1 cellular context compared by ENCODE assay signal in the genomic region with DNA sequence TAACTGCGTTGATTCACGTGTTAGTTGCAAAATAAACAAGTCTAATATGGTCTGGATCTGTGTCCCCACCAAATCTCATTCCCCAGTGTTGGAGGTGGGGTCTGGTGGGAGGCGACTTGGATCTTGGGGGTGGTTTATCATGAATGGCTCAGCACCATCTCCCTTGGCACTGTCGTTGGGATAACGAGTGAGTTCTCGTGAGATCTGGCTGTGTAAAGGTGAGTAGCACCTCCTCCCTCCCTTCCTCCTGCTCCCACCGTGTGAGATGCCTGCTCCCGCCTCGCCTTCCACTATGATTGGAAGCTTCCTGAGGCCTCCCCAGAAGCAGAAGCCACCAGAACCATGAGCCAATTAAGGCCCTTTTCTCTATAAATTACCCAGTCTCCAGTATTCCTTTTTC.
TF ChIP-seq lines count a peak whose summit lies in the region.

No MANE protein-coding gene starts in this region.

TF ChIP-seq in HepG2, 621 proteins besides CTCF, POLR2A, EP300 and RAD21:
- TF ChIP-seq ARHGAP35 (CRISPR knock-in tag; IDR thresholded peaks at IDR 0.05; ENCODE audit: borderline replicate concordance) = no peak
- no peak for TF ChIP-seq NR2C2 (CRISPR knock-in tag; IDR thresholded peaks at IDR 0.05; ENCODE audit: borderline replicate concordance)
- TF ChIP-seq, protein P1, sequence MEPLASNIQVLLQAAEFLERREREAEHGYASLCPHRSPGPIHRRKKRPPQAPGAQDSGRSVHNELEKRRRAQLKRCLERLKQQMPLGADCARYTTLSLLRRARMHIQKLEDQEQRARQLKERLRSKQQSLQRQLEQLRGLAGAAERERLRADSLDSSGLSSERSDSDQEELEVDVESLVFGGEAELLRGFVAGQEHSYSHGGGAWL (CRISPR knock-in tag; IDR thresholded peaks at IDR 0.05) = no peak
- TF ChIP-seq FOXJ3 (CRISPR knock-in tag; IDR thresholded peaks at IDR 0.05; ENCODE audit: borderline replicate concordance) = no peak
- TF ChIP-seq ZNF709 (CRISPR knock-in tag; IDR thresholded peaks at IDR 0.05) = no peak
- TF ChIP-seq ZNF772 (CRISPR knock-in tag; IDR thresholded peaks at IDR 0.05) = no peak
- TF ChIP-seq GRHL1 (CRISPR knock-in tag; conservative IDR thresholded peaks at IDR 0.05) = no peak
- no peak for TF ChIP-seq ZNF326 (CRISPR knock-in tag; IDR thresholded peaks at IDR 0.05; ENCODE audit: borderline replicate concordance)
- no peak for TF ChIP-seq DDIT3 (CRISPR knock-in tag; IDR thresholded peaks at IDR 0.05)
- no peak for TF ChIP-seq ZBTB4 (CRISPR knock-in tag; IDR thresholded peaks at IDR 0.05; ENCODE audit: borderline replicate concordance)
